ENCODE assay signal across 1 cellular context in the genomic region with DNA sequence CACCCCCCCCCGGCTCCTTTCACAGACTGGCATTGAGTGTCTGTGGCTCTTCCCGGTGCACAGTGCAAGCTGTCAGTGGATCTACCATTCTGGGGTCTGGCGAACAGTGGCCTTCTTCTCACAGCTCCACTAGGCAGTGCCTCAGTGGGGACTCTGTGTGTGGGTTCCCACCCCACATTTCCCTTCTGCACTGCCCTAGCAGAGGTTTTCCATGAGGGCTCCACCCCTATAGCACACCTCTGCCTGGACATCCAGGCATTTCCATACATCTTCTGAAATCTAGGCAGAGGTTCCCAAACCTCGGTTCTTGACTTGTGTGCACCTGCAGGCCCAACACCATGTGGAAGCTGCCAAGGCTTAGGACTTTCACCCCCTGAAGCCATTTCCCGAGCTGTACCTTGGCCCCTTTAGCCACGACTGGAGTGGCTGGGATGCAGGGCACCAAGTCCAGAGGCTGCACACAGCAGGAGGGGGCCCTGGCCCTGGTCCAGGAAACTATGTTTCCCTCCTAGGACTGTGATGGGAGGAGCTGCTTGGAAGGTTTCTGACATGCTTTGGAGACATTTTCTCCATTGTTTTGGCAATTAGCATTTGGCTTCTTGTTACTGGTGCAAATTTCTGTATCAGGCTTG.
TF ChIP-seq lines count a peak whose summit lies in the region.

No MANE protein-coding gene starts in this region.

TF ChIP-seq in HepG2, 621 proteins besides CTCF, POLR2A, EP300 and RAD21 (continued from another document):
- TF ChIP-seq IRF2 (CRISPR knock-in tag; IDR thresholded peaks at IDR 0.05) (no peak), ZNF607 (CRISPR knock-in tag; IDR thresholded peaks at IDR 0.05; ENCODE audit: borderline replicate concordance) (no peak), MYC (CRISPR knock-in tag; IDR thresholded peaks at IDR 0.05; ENCODE audit: borderline replicate concordance) (peak; percentile 41; the same call in 1 of the 2 replicates), SALL2 (CRISPR knock-in tag; IDR thresholded peaks at IDR 0.05) (no peak), MLLT10 (CRISPR knock-in tag; IDR thresholded peaks at IDR 0.05) (no peak), MIXL1 (CRISPR knock-in tag; IDR thresholded peaks at IDR 0.05) (no peak), TP53 (CRISPR knock-in tag; conservative IDR thresholded peaks at IDR 0.05) (no peak), WIZ (CRISPR knock-in tag; IDR thresholded peaks at IDR 0.05) (no peak), PBX2 (CRISPR knock-in tag; IDR thresholded peaks at IDR 0.05) (no peak), RXRA (CRISPR knock-in tag; IDR thresholded peaks at IDR 0.05) (0 out of 2 replicates have a peak, but pooled peaks have one; percentile 31), NPAS2 (CRISPR knock-in tag; IDR thresholded peaks at IDR 0.05; ENCODE audit: borderline replicate concordance) (no peak), ZMYM2 (CRISPR knock-in tag; IDR thresholded peaks at IDR 0.05) (0 out of 2 replicates have a peak, but pooled peaks have one; percentile 37), ZBTB2 (CRISPR knock-in tag; IDR thresholded peaks at IDR 0.05; ENCODE audit: low read depth) (no peak), FOXO4 (CRISPR knock-in tag; conservative IDR thresholded peaks at IDR 0.05) (0 out of 2 replicates have a peak, but pooled peaks have one; percentile 34), ZNF510 (CRISPR knock-in tag; IDR thresholded peaks at IDR 0.05; ENCODE audit: low read depth) (no peak)
- TF ChIP-seq, protein P1, sequence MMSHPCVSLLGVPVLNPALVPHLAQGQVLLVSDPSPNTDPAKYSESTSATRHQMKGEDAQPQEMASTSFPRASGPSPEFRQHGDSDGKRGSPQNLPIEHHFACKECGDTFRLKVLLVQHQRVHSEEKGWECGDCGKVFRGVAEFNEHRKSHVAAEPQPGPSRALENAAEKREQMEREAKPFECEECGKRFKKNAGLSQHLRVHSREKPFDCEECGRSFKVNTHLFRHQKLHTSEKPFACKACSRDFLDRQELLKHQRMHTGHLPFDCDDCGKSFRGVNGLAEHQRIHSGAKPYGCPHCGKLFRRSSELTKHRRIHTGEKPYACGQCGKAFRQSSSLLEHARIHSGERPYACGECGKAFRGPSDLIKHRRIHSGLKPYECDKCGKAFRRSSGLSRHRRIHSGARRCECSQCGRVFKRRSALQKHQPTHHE (CRISPR knock-in tag; IDR thresholded peaks at IDR 0.05; ENCODE audit: borderline replicate concordance): no peak
- TF ChIP-seq, protein P2, sequence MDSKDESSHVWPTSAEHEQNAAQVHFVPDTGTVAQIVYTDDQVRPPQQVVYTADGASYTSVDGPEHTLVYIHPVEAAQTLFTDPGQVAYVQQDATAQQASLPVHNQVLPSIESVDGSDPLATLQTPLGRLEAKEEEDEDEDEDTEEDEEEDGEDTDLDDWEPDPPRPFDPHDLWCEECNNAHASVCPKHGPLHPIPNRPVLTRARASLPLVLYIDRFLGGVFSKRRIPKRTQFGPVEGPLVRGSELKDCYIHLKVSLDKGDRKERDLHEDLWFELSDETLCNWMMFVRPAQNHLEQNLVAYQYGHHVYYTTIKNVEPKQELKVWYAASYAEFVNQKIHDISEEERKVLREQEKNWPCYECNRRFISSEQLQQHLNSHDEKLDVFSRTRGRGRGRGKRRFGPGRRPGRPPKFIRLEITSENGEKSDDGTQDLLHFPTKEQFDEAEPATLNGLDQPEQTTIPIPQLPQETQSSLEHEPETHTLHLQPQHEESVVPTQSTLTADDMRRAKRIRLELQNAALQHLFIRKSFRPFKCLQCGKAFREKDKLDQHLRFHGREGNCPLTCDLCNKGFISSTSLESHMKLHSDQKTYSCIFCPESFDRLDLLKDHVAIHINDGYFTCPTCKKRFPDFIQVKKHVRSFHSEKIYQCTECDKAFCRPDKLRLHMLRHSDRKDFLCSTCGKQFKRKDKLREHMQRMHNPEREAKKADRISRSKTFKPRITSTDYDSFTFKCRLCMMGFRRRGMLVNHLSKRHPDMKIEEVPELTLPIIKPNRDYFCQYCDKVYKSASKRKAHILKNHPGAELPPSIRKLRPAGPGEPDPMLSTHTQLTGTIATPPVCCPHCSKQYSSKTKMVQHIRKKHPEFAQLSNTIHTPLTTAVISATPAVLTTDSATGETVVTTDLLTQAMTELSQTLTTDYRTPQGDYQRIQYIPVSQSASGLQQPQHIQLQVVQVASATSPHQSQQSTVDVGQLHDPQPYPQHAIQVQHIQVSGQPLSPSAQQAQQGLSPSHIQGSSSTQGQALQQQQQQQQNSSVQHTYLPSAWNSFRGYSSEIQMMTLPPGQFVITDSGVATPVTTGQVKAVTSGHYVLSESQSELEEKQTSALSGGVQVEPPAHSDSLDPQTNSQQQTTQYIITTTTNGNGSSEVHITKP (CRISPR knock-in tag; IDR thresholded peaks at IDR 0.05; ENCODE audit: low read depth): no peak
- TF ChIP-seq, protein P3, sequence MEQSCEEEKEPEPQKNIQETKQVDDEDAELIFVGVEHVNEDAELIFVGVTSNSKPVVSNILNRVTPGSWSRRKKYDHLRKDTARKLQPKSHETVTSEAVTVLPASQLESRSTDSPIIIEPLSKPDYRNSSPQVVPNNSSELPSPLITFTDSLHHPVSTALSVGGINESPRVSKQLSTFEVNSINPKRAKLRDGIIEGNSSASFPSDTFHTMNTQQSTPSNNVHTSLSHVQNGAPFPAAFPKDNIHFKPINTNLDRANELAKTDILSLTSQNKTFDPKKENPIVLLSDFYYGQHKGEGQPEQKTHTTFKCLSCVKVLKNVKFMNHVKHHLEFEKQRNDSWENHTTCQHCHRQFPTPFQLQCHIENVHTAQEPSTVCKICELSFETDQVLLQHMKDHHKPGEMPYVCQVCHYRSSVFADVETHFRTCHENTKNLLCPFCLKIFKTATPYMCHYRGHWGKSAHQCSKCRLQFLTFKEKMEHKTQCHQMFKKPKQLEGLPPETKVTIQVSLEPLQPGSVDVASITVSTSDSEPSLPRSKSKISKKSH (CRISPR knock-in tag; IDR thresholded peaks at IDR 0.05; ENCODE audit: borderline replicate concordance): 0 out of 2 replicates have a peak, but pooled peaks have one; percentile 23
- TF ChIP-seq, protein P4, sequence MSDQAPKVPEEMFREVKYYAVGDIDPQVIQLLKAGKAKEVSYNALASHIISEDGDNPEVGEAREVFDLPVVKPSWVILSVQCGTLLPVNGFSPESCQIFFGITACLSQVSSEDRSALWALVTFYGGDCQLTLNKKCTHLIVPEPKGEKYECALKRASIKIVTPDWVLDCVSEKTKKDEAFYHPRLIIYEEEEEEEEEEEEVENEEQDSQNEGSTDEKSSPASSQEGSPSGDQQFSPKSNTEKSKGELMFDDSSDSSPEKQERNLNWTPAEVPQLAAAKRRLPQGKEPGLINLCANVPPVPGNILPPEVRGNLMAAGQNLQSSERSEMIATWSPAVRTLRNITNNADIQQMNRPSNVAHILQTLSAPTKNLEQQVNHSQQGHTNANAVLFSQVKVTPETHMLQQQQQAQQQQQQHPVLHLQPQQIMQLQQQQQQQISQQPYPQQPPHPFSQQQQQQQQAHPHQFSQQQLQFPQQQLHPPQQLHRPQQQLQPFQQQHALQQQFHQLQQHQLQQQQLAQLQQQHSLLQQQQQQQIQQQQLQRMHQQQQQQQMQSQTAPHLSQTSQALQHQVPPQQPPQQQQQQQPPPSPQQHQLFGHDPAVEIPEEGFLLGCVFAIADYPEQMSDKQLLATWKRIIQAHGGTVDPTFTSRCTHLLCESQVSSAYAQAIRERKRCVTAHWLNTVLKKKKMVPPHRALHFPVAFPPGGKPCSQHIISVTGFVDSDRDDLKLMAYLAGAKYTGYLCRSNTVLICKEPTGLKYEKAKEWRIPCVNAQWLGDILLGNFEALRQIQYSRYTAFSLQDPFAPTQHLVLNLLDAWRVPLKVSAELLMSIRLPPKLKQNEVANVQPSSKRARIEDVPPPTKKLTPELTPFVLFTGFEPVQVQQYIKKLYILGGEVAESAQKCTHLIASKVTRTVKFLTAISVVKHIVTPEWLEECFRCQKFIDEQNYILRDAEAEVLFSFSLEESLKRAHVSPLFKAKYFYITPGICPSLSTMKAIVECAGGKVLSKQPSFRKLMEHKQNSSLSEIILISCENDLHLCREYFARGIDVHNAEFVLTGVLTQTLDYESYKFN (CRISPR knock-in tag; conservative IDR thresholded peaks at IDR 0.05): 0 out of 2 replicates have a peak, but pooled peaks have one; percentile 19
- TF ChIP-seq, protein P5, sequence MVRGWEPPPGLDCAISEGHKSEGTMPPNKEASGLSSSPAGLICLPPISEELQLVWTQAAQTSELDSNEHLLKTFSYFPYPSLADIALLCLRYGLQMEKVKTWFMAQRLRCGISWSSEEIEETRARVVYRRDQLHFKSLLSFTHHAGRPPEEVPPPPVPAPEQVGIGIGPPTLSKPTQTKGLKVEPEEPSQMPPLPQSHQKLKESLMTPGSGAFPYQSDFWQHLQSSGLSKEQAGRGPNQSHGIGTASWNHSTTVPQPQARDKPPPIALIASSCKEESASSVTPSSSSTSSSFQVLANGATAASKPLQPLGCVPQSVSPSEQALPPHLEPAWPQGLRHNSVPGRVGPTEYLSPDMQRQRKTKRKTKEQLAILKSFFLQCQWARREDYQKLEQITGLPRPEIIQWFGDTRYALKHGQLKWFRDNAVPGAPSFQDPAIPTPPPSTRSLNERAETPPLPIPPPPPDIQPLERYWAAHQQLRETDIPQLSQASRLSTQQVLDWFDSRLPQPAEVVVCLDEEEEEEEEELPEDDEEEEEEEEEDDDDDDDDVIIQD (CRISPR knock-in tag; IDR thresholded peaks at IDR 0.05; ENCODE audit: low read depth): peak; percentile 79; the same call in 1 of the 2 replicates
